23 cellular contexts compared by ENCODE assay signal in the genomic region with DNA sequence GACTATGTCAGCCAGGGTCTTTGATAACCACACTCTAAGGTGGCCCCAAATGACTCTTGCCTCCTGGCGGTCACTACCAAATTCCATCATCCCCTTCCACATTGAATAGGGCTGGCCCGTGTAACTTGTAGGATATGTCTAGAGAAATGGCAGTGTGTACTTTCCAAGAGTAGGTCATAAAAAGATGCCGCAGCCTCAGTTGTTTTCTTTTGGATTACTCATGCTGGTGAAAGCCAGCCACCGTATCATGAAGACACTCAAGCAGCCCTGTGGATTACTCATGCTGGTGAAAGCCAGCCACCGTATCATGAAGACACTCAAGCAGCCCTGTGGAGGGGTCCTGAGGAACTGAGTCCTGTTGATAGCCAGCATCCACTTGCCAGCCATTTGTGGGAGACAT.
DNase-seq lines count a peak whose midpoint lies in the region; ATAC-seq and TF ChIP-seq lines count a peak whose summit lies in the region.
"Had no signal": no experiment of that assay in that cellular context is flagged by ENCODE, and none has a peak within 500 bp of the region (broad histone marks: within the 10 kb centered on the region; RNA-seq: fewer than 3 reads in every experiment).

No MANE protein-coding gene starts in this region.

- TF ChIP-seq POLR2A in breast epithelium (IDR thresholded peaks at IDR 0.05) (no peak), thyroid gland (IDR thresholded peaks at IDR 0.05) (no peak)

- TF ChIP-seq CTCF in MCF 10A (IDR thresholded peaks at IDR 0.05; ENCODE audit: unreplicated experiment): no peak
- no peak for TF ChIP-seq CTCF in breast epithelium (IDR thresholded peaks at IDR 0.05)
- no peak for TF ChIP-seq CTCF in WERI-Rb-1 (IDR thresholded peaks at IDR 0.05; ENCODE audit: low read depth, low read length)
- no peak for TF ChIP-seq CTCF in hepatocyte (IDR thresholded peaks at IDR 0.05; ENCODE audit: poor library complexity)
- TF ChIP-seq CTCF in thyroid gland (IDR thresholded peaks at IDR 0.05): no peak

- WGBS in hepatocyte (ENCODE audit: low lambda C conversion rate, missing lambda C conversion rate): 70% methylated on average over 5 of the region's 5 CpGs
- WGBS in thyroid gland, 2 donors: 55 to 58% methylated on average over 4 to 5 of the region's 5 CpGs

- H3K36me3 ChIP-seq in breast epithelium: no peaks in the 10 kb centered on the region
- peaks cover 9% of the 10 kb centered on the region for H3K36me3 ChIP-seq in WERI-Rb-1
- H3K36me3 ChIP-seq in hepatocyte (replicated peaks; ENCODE audit: insufficient read depth, low read depth): no peaks in the 10 kb centered on the region
- H3K36me3 ChIP-seq in thyroid gland: no peaks in the 10 kb centered on the region
- H3K36me3 ChIP-seq in HAP-1 (replicated peaks): no peaks in the 10 kb centered on the region
- H3K36me3 ChIP-seq: BE2C, SJSA1 had no signal

- peak; percentile 16 for DNase-seq in MCF 10A (ENCODE audit: unreplicated experiment)
- no peak for DNase-seq in breast epithelium (ENCODE audit: low spot score in 2 of 2)
- DNase-seq in WERI-Rb-1: no peak
- peak; percentile 22 for DNase-seq in hepatocyte (ENCODE audit: low spot score)
- peak; percentile 11 to 19 for DNase-seq in thyroid gland
- DNase-seq in activated naive CD8-positive, alpha-beta T cell treated with anti-CD3 and anti-CD28 coated beads, Interleukin-2, amount 50 U/mL, for 24 hours: no peak
- no peak for DNase-seq in HAP-1 (ENCODE audit: low spot score in 2 of 2)
- DNase-seq: BE2C; Calu3; CD4-positive, alpha-beta T cell; DMS79; GDM1; GOT3; Karpas-422; MV-4-11; NCI-H1436; NCI-H2081; NCI-H510A; NCI-H82; PC-9 had no signal

- H3K4me3 ChIP-seq in breast epithelium (no peak overlapping the region), WERI-Rb-1 (ENCODE audit: low read depth, low read length) (no peak overlapping the region), hepatocyte (no peak overlapping the region), thyroid gland (replicated peaks in 1 of 3) (no peak overlapping the region), HAP-1 (no peak overlapping the region)
- H3K4me3 ChIP-seq: PC-9, SJSA1 had no signal

- peaks cover 7% of the 10 kb centered on the region for H3K9me3 Mint-ChIP-seq in MCF 10A (ENCODE audit: unreplicated experiment)
- no peaks in the 10 kb centered on the region for H3K9me3 Mint-ChIP-seq in activated naive CD8-positive, alpha-beta T cell treated with anti-CD3 and anti-CD28 coated beads, Interleukin-2, amount 50 U/mL, for 24 hours
- H3K9me3 Mint-ChIP-seq: CD4-positive, alpha-beta T cell had no signal

- H3K4me1 Mint-ChIP-seq in MCF 10A (ENCODE audit: insufficient read depth, unreplicated experiment): peaks cover 7% of the 10 kb centered on the region
- no peaks in the 10 kb centered on the region for H3K4me1 Mint-ChIP-seq in activated naive CD8-positive, alpha-beta T cell treated with anti-CD3 and anti-CD28 coated beads, Interleukin-2, amount 50 U/mL, for 24 hours

- H3K36me3 Mint-ChIP-seq in MCF 10A (ENCODE audit: insufficient read depth, unreplicated experiment): no peaks in the 10 kb centered on the region
- H3K36me3 Mint-ChIP-seq in activated naive CD8-positive, alpha-beta T cell treated with anti-CD3 and anti-CD28 coated beads, Interleukin-2, amount 50 U/mL, for 24 hours (ENCODE audit: low read depth): no peaks in the 10 kb centered on the region

- H3K27me3 Mint-ChIP-seq in MCF 10A (ENCODE audit: insufficient read depth, unreplicated experiment): no peaks in the 10 kb centered on the region
- H3K27me3 Mint-ChIP-seq in activated naive CD8-positive, alpha-beta T cell treated with anti-CD3 and anti-CD28 coated beads, Interleukin-2, amount 50 U/mL, for 24 hours: no peaks in the 10 kb centered on the region
- H3K27me3 Mint-ChIP-seq: CD4-positive, alpha-beta T cell had no signal

- ATAC-seq in HG02798 (IDR thresholded peaks at IDR 0.05; ENCODE audit: poor library complexity, unreplicated experiment): no peak
- no peak for ATAC-seq in activated naive CD8-positive, alpha-beta T cell treated with anti-CD3 and anti-CD28 coated beads, Interleukin-2, amount 50 U/mL, for 24 hours

- BruUV-seq in MCF 10A (replicated peaks; lab: Mats Ljungman, UMichigan): no TSS peak

- no peaks in the 10 kb centered on the region for H3K4me1 ChIP-seq in breast epithelium
- H3K4me1 ChIP-seq in hepatocyte (ENCODE audit: insufficient read depth): no peaks in the 10 kb centered on the region
- peaks cover 8 to 13% of the 10 kb centered on the region in 2 donors for H3K4me1 ChIP-seq in thyroid gland
- no peaks in the 10 kb centered on the region for H3K4me1 ChIP-seq in HAP-1
- H3K4me1 ChIP-seq: BE2C had no signal

- H3K9me3 ChIP-seq in breast epithelium: no peaks in the 10 kb centered on the region
- peaks cover 3% of the 10 kb centered on the region for H3K9me3 ChIP-seq in WERI-Rb-1 (ENCODE audit: severe bottlenecking)
- no peaks in the 10 kb centered on the region for H3K9me3 ChIP-seq in hepatocyte (ENCODE audit: low read depth)
- no peaks in the 10 kb centered on the region for H3K9me3 ChIP-seq in thyroid gland
- H3K9me3 ChIP-seq in HAP-1: no peaks in the 10 kb centered on the region
- H3K9me3 ChIP-seq: BE2C, SJSA1 had no signal

- intact Hi-C loops in MCF 10A (cut with micrococcal nuclease): no loop called here
- intact Hi-C loops in breast epithelium (cut with DNase I; ENCODE audit: low total_unique reads): no loop called here
- intact Hi-C loops in thyroid gland (cut with DNase I): no loop called here

- POLR2A ChIA-PET in MCF 10A (lab: Yijun Ruan, JAX): no interaction called here

- no peak overlapping the region for H3K27ac Mint-ChIP-seq in MCF 10A (ENCODE audit: low read depth, unreplicated experiment)
- no peak overlapping the region for H3K27ac Mint-ChIP-seq in activated naive CD8-positive, alpha-beta T cell treated with anti-CD3 and anti-CD28 coated beads, Interleukin-2, amount 50 U/mL, for 24 hours
- H3K27ac Mint-ChIP-seq: CD4-positive, alpha-beta T cell had no signal

- H4K20me1 ChIP-seq in hepatocyte (ENCODE audit: insufficient read depth, poor library complexity, severe bottlenecking): no peaks in the 10 kb centered on the region

- CTCF ChIA-PET in MCF 10A (lab: Yijun Ruan, JAX): interaction anchor here (0.7 kb wide), 1 partner anchor 99 kb away, joined by 3 read pairs; no protein-coding TSS in a partner anchor

- no peak overlapping the region for H2AFZ ChIP-seq in hepatocyte
- H2AFZ ChIP-seq: PC-9 had no signal

- H3K27me3 ChIP-seq in breast epithelium (no peaks in the 10 kb centered on the region), WERI-Rb-1 (ENCODE audit: insufficient read depth, low read depth, severe bottlenecking) (no peaks in the 10 kb centered on the region), hepatocyte (no peaks in the 10 kb centered on the region), thyroid gland (no peaks in the 10 kb centered on the region), HAP-1 (ENCODE audit: low read depth) (no peaks in the 10 kb centered on the region)
- H3K27me3 ChIP-seq: BE2C, SJSA1 had no signal

- no peak overlapping the region for H3K4me2 ChIP-seq in hepatocyte
- H3K4me2 ChIP-seq: PC-9 had no signal

- H3K27ac ChIP-seq in breast epithelium: no peak overlapping the region
- peak overlapping the region; percentile 93 for H3K27ac ChIP-seq in WERI-Rb-1
- H3K27ac ChIP-seq in hepatocyte: no peak overlapping the region
- no peak overlapping the region for H3K27ac ChIP-seq in thyroid gland
- H3K27ac ChIP-seq: 22Rv1, PC-9, SJSA1 had no signal

- H3K4me3 Mint-ChIP-seq in MCF 10A (ENCODE audit: unreplicated experiment): no peak overlapping the region
- H3K4me3 Mint-ChIP-seq in activated naive CD8-positive, alpha-beta T cell treated with anti-CD3 and anti-CD28 coated beads, Interleukin-2, amount 50 U/mL, for 24 hours: no peak overlapping the region
- H3K4me3 Mint-ChIP-seq: CD4-positive, alpha-beta T cell had no signal

- H3K79me2 ChIP-seq in hepatocyte: no peaks in the 10 kb centered on the region

- H3K9me2 ChIP-seq in hepatocyte (replicated peaks; ENCODE audit: insufficient read depth): no peaks in the 10 kb centered on the region

- in situ Hi-C loops in HAP-1 (cut with MboI; ENCODE audit: low sequenced_read_pairs): no loop called here

Comparison
In these comparisons a context has a peak if more than half of its experiments do, and no peak if none do; other contexts are left out.
1. DNase-seq: peak in MCF 10A (single experiment), hepatocyte (single experiment) and thyroid gland (2 of 2); none in breast epithelium (0 of 2), WERI-Rb-1 (single experiment), activated naive CD8-positive, alpha-beta T cell treated with anti-CD3 and anti-CD28 coated beads, Interleukin-2, amount 50 U/mL, for 24 hours (single experiment) and HAP-1 (0 of 2).